25 cellular contexts compared by ENCODE assay signal in genomic region chr6:4645713-4646356, GRCh38.
DNase-seq lines count a peak whose midpoint lies in the region; ATAC-seq, FAIRE-seq and TF ChIP-seq lines count a peak whose summit lies in the region.
"Had no signal": no experiment of that assay in that cellular context is flagged by ENCODE, and none has a peak within 500 bp of the region (broad histone marks: within the 10 kb centered on the region; RNA-seq: fewer than 3 reads in every experiment).

No MANE protein-coding gene starts in this region.

- H3K9me3 Mint-ChIP-seq in GM23338 (peaks cover 8% of the 10 kb centered on the region; the same call in 1 of the 3 replicates), neural crest cell (no peaks in the 10 kb centered on the region)
- H3K9me3 Mint-ChIP-seq: activated naive CD4-positive, alpha-beta T cell treated with anti-CD3 and anti-CD28 coated beads, Interleukin-2, amount 50 U/mL, for 24 hours; activated T-cell treated with anti-CD3 and anti-CD28 coated beads, Interleukin-2, amount 50 U/mL, for 72 hours; CD4-positive, CD25-positive, alpha-beta regulatory T cell; central memory CD8-positive, alpha-beta T cell; naive thymus-derived CD8-positive, alpha-beta T cell; T-cell had no signal

- no peaks in the 10 kb centered on the region for H3F3A ChIP-seq in GM23338 (replicated peaks; ENCODE audit: low read depth)

- DNase-seq in GM23338 (ENCODE audit: low spot score) (peak; percentile 60), SW480 (ENCODE audit: low spot score) (peak; percentile 9), epithelial cell of proximal tubule (ENCODE audit: low read depth) (no peak), neural crest cell (ENCODE audit: low read depth, low spot score) (no peak), NCI-H1930 (lab: John Stamatoyannopoulos, UW) (no peak), NCI-H774 (lab: John Stamatoyannopoulos, UW) (no peak), GM12892 (ENCODE audit: insufficient read length) (no peak)
- DNase-seq: activated CD4-positive, alpha-beta T cell treated with anti-CD3 and anti-CD28 coated beads for 36 hours; activated T-cell treated with anti-CD3 and anti-CD28 coated beads, Interleukin-2, amount 50 U/mL, for 72 hours; anterior cingulate cortex; CD4-positive, CD25-positive, alpha-beta regulatory T cell; GDM1; naive thymus-derived CD8-positive, alpha-beta T cell; NCI-H1092; NCI-H187 treated with DMSO at 0.1 percent for 48 hours; PC-3; posterior cingulate gyrus; SHP77; T-cell; uterus had no signal

- FAIRE-seq in GM12892 (lab: Jason Lieb, UNC) = no peak
- FAIRE-seq: TTC549 had no signal

- TF ChIP-seq CTCF in GM23338 (conservative IDR thresholded peaks at IDR 0.05; ENCODE audit: low read depth in 2 of 2) = peak; percentile 46 to 56
- peak; percentile 8 for TF ChIP-seq CTCF in epithelial cell of proximal tubule (conservative IDR thresholded peaks at IDR 0.05; ENCODE audit: low read depth, low read length)
- no peak for TF ChIP-seq CTCF in neural crest cell (conservative IDR thresholded peaks at IDR 0.05)

- H3K27me3 Mint-ChIP-seq in GM23338 (ENCODE audit: insufficient read depth, low read depth, poor library complexity) = peaks cover 4% of the 10 kb centered on the region
- H3K27me3 Mint-ChIP-seq in neural crest cell (ENCODE audit: low read depth) = no peaks in the 10 kb centered on the region

- peaks cover 30% of the 10 kb centered on the region for H3K4me1 Mint-ChIP-seq in GM23338
- H3K4me1 Mint-ChIP-seq in neural crest cell = peaks cover 18% of the 10 kb centered on the region

- H2AFZ ChIP-seq in GM23338 = no peak overlapping the region

- no peak overlapping the region for H3K4me3 ChIP-seq in GM23338
- no peak overlapping the region for H3K4me3 ChIP-seq in epithelial cell of proximal tubule (ENCODE audit: low read depth, low read length)
- H3K4me3 ChIP-seq: uterus had no signal

- H3K27ac ChIP-seq in GM23338 (ENCODE audit: low read depth) = no peak overlapping the region
- H3K27ac ChIP-seq: uterus had no signal

- no peaks in the 10 kb centered on the region for H3K36me3 ChIP-seq in GM23338 (ENCODE audit: insufficient read depth)
- H3K36me3 ChIP-seq: uterus had no signal

- H3K4me2 ChIP-seq in GM23338 = no peak overlapping the region

- no peaks in the 10 kb centered on the region for H3K27me3 ChIP-seq in GM23338 (ENCODE audit: insufficient read depth)
- H3K27me3 ChIP-seq: uterus had no signal

- H3K4me3 Mint-ChIP-seq in GM23338 (no peak overlapping the region), neural crest cell (peak overlapping the region; percentile 27)
- H3K4me3 Mint-ChIP-seq: activated CD4-positive, alpha-beta T cell treated with anti-CD3 and anti-CD28 coated beads for 36 hours; activated naive CD4-positive, alpha-beta T cell treated with anti-CD3 and anti-CD28 coated beads, Interleukin-2, amount 50 U/mL, for 24 hours; activated T-cell treated with anti-CD3 and anti-CD28 coated beads, Interleukin-2, amount 50 U/mL, for 72 hours; CD4-positive, CD25-positive, alpha-beta regulatory T cell; central memory CD8-positive, alpha-beta T cell; naive thymus-derived CD8-positive, alpha-beta T cell; T-cell had no signal

- no peaks in the 10 kb centered on the region for H4K20me1 ChIP-seq in GM23338 (replicated peaks; ENCODE audit: insufficient read depth)

- H3K27ac Mint-ChIP-seq in GM23338 (no peak overlapping the region), neural crest cell (ENCODE audit: unreplicated experiment) (no peak overlapping the region)
- H3K27ac Mint-ChIP-seq: activated CD4-positive, alpha-beta T cell treated with anti-CD3 and anti-CD28 coated beads for 36 hours; activated naive CD4-positive, alpha-beta T cell treated with anti-CD3 and anti-CD28 coated beads, Interleukin-2, amount 50 U/mL, for 24 hours; activated T-cell treated with anti-CD3 and anti-CD28 coated beads, Interleukin-2, amount 50 U/mL, for 72 hours; T-cell had no signal

- H3K4me1 ChIP-seq in GM23338 (ENCODE audit: insufficient read depth) = peaks cover 8% of the 10 kb centered on the region; the same call in 1 of the 2 replicates
- H3K4me1 ChIP-seq: uterus had no signal

- ATAC-seq in GM23338 = peak; percentile 59
- no peak for ATAC-seq in HG03432 (IDR thresholded peaks at IDR 0.05; ENCODE audit: unreplicated experiment)
- ATAC-seq: activated CD4-positive, alpha-beta T cell treated with anti-CD3 and anti-CD28 coated beads for 36 hours; activated T-cell treated with anti-CD3 and anti-CD28 coated beads, Interleukin-2, amount 50 U/mL, for 72 hours; left lobe of liver; naive thymus-derived CD8-positive, alpha-beta T cell; PC-3; T-cell had no signal

- TF ChIP-seq POLR2A in GM12892 (IDR thresholded peaks at IDR 0.05; ENCODE audit: low read depth, low read length) = no peak

- no peaks in the 10 kb centered on the region for H3K79me2 ChIP-seq in GM23338 (replicated peaks; ENCODE audit: insufficient read depth)

- no peaks in the 10 kb centered on the region; the same call in 1 of the 2 replicates for H3K9me2 ChIP-seq in GM23338 (ENCODE audit: insufficient read depth)

- H3K36me3 Mint-ChIP-seq in GM23338 (ENCODE audit: low read depth) (no peaks in the 10 kb centered on the region), neural crest cell (ENCODE audit: low read depth) (no peaks in the 10 kb centered on the region)
- H3K36me3 Mint-ChIP-seq: activated naive CD4-positive, alpha-beta T cell treated with anti-CD3 and anti-CD28 coated beads, Interleukin-2, amount 50 U/mL, for 24 hours; CD4-positive, CD25-positive, alpha-beta regulatory T cell; naive thymus-derived CD8-positive, alpha-beta T cell; T-cell had no signal

TF ChIP-seq in GM23338, 12 proteins besides CTCF, POLR2A, EP300 and RAD21 (continues in another document):
- TF ChIP-seq EZH2 (IDR thresholded peaks at IDR 0.05; ENCODE audit: low read depth, unreplicated experiment) (no peak), ETS1 (IDR thresholded peaks at IDR 0.05) (no peak), NANOG (IDR thresholded peaks at IDR 0.05; ENCODE audit: borderline replicate concordance) (no peak)
- TF ChIP-seq, protein P1, sequence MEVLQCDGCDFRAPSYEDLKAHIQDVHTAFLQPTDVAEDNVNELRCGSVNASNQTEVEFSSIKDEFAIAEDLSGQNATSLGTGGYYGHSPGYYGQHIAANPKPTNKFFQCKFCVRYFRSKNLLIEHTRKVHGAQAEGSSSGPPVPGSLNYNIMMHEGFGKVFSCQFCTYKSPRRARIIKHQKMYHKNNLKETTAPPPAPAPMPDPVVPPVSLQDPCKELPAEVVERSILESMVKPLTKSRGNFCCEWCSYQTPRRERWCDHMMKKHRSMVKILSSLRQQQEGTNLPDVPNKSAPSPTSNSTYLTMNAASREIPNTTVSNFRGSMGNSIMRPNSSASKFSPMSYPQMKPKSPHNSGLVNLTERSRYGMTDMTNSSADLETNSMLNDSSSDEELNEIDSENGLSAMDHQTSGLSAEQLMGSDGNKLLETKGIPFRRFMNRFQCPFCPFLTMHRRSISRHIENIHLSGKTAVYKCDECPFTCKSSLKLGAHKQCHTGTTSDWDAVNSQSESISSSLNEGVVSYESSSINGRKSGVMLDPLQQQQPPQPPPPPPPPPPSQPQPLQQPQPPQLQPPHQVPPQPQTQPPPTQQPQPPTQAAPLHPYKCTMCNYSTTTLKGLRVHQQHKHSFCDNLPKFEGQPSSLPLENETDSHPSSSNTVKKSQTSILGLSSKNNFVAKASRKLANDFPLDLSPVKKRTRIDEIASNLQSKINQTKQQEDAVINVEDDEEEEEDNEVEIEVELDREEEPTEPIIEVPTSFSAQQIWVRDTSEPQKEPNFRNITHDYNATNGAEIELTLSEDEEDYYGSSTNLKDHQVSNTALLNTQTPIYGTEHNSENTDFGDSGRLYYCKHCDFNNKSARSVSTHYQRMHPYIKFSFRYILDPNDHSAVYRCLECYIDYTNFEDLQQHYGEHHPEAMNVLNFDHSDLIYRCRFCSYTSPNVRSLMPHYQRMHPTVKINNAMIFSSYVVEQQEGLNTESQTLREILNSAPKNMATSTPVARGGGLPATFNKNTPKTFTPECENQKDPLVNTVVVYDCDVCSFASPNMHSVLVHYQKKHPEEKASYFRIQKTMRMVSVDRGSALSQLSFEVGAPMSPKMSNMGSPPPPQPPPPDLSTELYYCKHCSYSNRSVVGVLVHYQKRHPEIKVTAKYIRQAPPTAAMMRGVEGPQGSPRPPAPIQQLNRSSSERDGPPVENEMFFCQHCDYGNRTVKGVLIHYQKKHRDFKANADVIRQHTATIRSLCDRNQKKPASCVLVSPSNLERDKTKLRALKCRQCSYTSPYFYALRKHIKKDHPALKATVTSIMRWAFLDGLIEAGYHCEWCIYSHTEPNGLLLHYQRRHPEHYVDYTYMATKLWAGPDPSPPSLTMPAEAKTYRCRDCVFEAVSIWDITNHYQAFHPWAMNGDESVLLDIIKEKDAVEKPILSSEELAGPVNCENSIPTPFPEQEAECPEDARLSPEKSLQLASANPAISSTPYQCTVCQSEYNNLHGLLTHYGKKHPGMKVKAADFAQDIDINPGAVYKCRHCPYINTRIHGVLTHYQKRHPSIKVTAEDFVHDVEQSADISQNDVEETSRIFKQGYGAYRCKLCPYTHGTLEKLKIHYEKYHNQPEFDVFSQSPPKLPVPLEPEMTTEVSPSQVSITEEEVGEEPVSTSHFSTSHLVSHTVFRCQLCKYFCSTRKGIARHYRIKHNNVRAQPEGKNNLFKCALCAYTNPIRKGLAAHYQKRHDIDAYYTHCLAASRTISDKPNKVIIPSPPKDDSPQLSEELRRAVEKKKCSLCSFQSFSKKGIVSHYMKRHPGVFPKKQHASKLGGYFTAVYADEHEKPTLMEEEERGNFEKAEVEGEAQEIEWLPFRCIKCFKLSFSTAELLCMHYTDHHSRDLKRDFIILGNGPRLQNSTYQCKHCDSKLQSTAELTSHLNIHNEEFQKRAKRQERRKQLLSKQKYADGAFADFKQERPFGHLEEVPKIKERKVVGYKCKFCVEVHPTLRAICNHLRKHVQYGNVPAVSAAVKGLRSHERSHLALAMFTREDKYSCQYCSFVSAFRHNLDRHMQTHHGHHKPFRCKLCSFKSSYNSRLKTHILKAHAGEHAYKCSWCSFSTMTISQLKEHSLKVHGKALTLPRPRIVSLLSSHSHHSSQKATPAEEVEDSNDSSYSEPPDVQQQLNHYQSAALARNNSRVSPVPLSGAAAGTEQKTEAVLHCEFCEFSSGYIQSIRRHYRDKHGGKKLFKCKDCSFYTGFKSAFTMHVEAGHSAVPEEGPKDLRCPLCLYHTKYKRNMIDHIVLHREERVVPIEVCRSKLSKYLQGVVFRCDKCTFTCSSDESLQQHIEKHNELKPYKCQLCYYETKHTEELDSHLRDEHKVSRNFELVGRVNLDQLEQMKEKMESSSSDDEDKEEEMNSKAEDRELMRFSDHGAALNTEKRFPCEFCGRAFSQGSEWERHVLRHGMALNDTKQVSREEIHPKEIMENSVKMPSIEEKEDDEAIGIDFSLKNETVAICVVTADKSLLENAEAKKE (CRISPR knock-in tag; IDR thresholded peaks at IDR 0.05) = no peak

Comparison
In these comparisons a context has a peak if more than half of its experiments do, and no peak if none do; other contexts are left out.
1. DNase-seq: peak in GM23338 (single experiment) and SW480 (single experiment); none in epithelial cell of proximal tubule (single experiment), neural crest cell (single experiment), NCI-H1930 (0 of 2), NCI-H774 (single experiment) and GM12892 (single experiment).